In the genomic region with DNA sequence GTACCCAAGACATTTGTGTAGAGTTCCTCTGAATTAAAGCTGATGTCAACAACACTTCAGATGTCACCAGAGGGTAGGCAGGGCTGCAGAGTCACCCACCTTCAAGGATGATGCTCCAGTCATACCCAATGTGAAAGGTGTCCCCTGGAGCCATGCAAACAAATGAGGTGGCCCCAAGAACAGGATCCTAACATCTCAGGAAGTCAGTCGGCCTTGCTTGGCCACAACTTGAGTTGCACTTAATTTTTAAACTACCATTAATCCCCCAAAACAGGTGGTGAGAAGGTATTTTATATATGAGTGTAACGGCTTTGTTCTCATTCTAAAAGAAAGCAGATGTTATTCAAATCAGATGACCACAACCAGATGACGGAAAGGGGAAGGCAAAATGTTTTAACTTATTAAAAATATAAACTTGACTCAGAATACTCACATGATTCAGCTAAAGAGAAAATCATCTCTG, we compare ENCODE assay signal across 1 cellular context.
TF ChIP-seq lines count a peak whose summit lies in the region.

No MANE protein-coding gene starts in this region.

TF ChIP-seq in GM12878, 131 proteins besides CTCF, POLR2A, EP300 and RAD21 (continued from another document and continues in another):
- TF ChIP-seq SREBF1 (IDR thresholded peaks at IDR 0.05; ENCODE audit: low read length) = no peak; the same call in 1 of the 2 replicates
- peak; percentile 40; the same call in 1 of the 2 replicates for TF ChIP-seq ZNF24 (IDR thresholded peaks at IDR 0.05)
- no peak for TF ChIP-seq ZBTB11 (CRISPR knock-in tag; IDR thresholded peaks at IDR 0.05)
- no peak for TF ChIP-seq ZNF207 (IDR thresholded peaks at IDR 0.05; ENCODE audit: borderline replicate concordance)
- TF ChIP-seq HCFC1 (IDR thresholded peaks at IDR 0.05; ENCODE audit: low read length) = no peak
- TF ChIP-seq, protein P1, sequence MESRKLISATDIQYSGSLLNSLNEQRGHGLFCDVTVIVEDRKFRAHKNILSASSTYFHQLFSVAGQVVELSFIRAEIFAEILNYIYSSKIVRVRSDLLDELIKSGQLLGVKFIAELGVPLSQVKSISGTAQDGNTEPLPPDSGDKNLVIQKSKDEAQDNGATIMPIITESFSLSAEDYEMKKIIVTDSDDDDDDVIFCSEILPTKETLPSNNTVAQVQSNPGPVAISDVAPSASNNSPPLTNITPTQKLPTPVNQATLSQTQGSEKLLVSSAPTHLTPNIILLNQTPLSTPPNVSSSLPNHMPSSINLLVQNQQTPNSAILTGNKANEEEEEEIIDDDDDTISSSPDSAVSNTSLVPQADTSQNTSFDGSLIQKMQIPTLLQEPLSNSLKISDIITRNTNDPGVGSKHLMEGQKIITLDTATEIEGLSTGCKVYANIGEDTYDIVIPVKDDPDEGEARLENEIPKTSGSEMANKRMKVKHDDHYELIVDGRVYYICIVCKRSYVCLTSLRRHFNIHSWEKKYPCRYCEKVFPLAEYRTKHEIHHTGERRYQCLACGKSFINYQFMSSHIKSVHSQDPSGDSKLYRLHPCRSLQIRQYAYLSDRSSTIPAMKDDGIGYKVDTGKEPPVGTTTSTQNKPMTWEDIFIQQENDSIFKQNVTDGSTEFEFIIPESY (IDR thresholded peaks at IDR 0.05) = no peak
- TF ChIP-seq PBX3 (IDR thresholded peaks at IDR 0.05; ENCODE audit: insufficient replicate concordance, low read depth, low read length) = no peak
- TF ChIP-seq, protein P2, sequence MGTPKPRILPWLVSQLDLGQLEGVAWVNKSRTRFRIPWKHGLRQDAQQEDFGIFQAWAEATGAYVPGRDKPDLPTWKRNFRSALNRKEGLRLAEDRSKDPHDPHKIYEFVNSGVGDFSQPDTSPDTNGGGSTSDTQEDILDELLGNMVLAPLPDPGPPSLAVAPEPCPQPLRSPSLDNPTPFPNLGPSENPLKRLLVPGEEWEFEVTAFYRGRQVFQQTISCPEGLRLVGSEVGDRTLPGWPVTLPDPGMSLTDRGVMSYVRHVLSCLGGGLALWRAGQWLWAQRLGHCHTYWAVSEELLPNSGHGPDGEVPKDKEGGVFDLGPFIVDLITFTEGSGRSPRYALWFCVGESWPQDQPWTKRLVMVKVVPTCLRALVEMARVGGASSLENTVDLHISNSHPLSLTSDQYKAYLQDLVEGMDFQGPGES (IDR thresholded peaks at IDR 0.05) = no peak
- TF ChIP-seq, protein P3, sequence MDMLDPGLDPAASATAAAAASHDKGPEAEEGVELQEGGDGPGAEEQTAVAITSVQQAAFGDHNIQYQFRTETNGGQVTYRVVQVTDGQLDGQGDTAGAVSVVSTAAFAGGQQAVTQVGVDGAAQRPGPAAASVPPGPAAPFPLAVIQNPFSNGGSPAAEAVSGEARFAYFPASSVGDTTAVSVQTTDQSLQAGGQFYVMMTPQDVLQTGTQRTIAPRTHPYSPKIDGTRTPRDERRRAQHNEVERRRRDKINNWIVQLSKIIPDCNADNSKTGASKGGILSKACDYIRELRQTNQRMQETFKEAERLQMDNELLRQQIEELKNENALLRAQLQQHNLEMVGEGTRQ (IDR thresholded peaks at IDR 0.05; ENCODE audit: borderline replicate concordance, low read depth, low read length) = no peak; the same call in 1 of the 2 replicates
- no peak for TF ChIP-seq ZNF622 (IDR thresholded peaks at IDR 0.05)
- TF ChIP-seq BRCA1 (IDR thresholded peaks at IDR 0.05; ENCODE audit: low read depth, low read length) = no peak
- TF ChIP-seq HSF1 (IDR thresholded peaks at IDR 0.05; ENCODE audit: low read depth, low read length) = no peak
- no peak for TF ChIP-seq BACH1 (IDR thresholded peaks at IDR 0.05; ENCODE audit: borderline replicate concordance)
- no peak for TF ChIP-seq YY1 (IDR thresholded peaks at IDR 0.05; ENCODE audit: low read depth, low read length)
- TF ChIP-seq E4F1 (IDR thresholded peaks at IDR 0.05; ENCODE audit: borderline replicate concordance, partially characterized antibody) = no peak
- TF ChIP-seq POU2F2 (IDR thresholded peaks at IDR 0.05; ENCODE audit: borderline replicate concordance, low read depth, low read length) = peak; percentile 97
- TF ChIP-seq POLR2AphosphoS5 (IDR thresholded peaks at IDR 0.05; ENCODE audit: low read length) = 0 out of 2 replicates have a peak, but pooled peaks have one; percentile 46
- peak; percentile 93 for TF ChIP-seq NR2F1 (conservative IDR thresholded peaks at IDR 0.05)
- peak in 1 of 2 experiments; percentile 90; a peak in 2 of 4 replicates for TF ChIP-seq CEBPB (IDR thresholded peaks at IDR 0.05; ENCODE audit: borderline replicate concordance in 1 of 2, low read depth in 2 of 2, low read length in 2 of 2)
- TF ChIP-seq, protein P4, sequence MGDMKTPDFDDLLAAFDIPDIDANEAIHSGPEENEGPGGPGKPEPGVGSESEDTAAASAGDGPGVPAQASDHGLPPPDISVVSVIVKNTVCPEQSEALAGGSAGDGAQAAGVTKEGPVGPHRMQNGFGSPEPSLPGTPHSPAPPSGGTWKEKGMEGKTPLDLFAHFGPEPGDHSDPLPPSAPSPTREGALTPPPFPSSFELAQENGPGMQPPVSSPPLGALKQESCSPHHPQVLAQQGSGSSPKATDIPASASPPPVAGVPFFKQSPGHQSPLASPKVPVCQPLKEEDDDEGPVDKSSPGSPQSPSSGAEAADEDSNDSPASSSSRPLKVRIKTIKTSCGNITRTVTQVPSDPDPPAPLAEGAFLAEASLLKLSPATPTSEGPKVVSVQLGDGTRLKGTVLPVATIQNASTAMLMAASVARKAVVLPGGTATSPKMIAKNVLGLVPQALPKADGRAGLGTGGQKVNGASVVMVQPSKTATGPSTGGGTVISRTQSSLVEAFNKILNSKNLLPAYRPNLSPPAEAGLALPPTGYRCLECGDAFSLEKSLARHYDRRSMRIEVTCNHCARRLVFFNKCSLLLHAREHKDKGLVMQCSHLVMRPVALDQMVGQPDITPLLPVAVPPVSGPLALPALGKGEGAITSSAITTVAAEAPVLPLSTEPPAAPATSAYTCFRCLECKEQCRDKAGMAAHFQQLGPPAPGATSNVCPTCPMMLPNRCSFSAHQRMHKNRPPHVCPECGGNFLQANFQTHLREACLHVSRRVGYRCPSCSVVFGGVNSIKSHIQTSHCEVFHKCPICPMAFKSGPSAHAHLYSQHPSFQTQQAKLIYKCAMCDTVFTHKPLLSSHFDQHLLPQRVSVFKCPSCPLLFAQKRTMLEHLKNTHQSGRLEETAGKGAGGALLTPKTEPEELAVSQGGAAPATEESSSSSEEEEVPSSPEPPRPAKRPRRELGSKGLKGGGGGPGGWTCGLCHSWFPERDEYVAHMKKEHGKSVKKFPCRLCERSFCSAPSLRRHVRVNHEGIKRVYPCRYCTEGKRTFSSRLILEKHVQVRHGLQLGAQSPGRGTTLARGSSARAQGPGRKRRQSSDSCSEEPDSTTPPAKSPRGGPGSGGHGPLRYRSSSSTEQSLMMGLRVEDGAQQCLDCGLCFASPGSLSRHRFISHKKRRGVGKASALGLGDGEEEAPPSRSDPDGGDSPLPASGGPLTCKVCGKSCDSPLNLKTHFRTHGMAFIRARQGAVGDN (IDR thresholded peaks at IDR 0.05) = peak; percentile 93
- TF ChIP-seq, protein P5, sequence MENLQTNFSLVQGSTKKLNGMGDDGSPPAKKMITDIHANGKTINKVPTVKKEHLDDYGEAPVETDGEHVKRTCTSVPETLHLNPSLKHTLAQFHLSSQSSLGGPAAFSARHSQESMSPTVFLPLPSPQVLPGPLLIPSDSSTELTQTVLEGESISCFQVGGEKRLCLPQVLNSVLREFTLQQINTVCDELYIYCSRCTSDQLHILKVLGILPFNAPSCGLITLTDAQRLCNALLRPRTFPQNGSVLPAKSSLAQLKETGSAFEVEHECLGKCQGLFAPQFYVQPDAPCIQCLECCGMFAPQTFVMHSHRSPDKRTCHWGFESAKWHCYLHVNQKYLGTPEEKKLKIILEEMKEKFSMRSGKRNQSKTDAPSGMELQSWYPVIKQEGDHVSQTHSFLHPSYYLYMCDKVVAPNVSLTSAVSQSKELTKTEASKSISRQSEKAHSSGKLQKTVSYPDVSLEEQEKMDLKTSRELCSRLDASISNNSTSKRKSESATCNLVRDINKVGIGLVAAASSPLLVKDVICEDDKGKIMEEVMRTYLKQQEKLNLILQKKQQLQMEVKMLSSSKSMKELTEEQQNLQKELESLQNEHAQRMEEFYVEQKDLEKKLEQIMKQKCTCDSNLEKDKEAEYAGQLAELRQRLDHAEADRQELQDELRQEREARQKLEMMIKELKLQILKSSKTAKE (IDR thresholded peaks at IDR 0.05; ENCODE audit: low read depth, poor library complexity, severe bottlenecking) = peak; percentile 92
- no peak for TF ChIP-seq SUZ12 (IDR thresholded peaks at IDR 0.05; ENCODE audit: unreplicated experiment)
- peak; percentile 71; the same call in 1 of the 2 replicates for TF ChIP-seq CREM (IDR thresholded peaks at IDR 0.05; ENCODE audit: low read depth)
- TF ChIP-seq TCF7 (IDR thresholded peaks at IDR 0.05; ENCODE audit: borderline replicate concordance) = peak; percentile 87
- TF ChIP-seq, protein P6, sequence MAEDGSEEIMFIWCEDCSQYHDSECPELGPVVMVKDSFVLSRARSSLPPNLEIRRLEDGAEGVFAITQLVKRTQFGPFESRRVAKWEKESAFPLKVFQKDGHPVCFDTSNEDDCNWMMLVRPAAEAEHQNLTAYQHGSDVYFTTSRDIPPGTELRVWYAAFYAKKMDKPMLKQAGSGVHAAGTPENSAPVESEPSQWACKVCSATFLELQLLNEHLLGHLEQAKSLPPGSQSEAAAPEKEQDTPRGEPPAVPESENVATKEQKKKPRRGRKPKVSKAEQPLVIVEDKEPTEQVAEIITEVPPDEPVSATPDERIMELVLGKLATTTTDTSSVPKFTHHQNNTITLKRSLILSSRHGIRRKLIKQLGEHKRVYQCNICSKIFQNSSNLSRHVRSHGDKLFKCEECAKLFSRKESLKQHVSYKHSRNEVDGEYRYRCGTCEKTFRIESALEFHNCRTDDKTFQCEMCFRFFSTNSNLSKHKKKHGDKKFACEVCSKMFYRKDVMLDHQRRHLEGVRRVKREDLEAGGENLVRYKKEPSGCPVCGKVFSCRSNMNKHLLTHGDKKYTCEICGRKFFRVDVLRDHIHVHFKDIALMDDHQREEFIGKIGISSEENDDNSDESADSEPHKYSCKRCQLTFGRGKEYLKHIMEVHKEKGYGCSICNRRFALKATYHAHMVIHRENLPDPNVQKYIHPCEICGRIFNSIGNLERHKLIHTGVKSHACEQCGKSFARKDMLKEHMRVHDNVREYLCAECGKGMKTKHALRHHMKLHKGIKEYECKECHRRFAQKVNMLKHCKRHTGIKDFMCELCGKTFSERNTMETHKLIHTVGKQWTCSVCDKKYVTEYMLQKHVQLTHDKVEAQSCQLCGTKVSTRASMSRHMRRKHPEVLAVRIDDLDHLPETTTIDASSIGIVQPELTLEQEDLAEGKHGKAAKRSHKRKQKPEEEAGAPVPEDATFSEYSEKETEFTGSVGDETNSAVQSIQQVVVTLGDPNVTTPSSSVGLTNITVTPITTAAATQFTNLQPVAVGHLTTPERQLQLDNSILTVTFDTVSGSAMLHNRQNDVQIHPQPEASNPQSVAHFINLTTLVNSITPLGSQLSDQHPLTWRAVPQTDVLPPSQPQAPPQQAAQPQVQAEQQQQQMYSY (CRISPR knock-in tag; IDR thresholded peaks at IDR 0.05) = no peak
- TF ChIP-seq TARDBP (IDR thresholded peaks at IDR 0.05; ENCODE audit: borderline replicate concordance) = no peak
- peak; percentile 91 for TF ChIP-seq JUNB (IDR thresholded peaks at IDR 0.05)
